ENCODE assay signal across 1 cellular context in the genomic region with DNA sequence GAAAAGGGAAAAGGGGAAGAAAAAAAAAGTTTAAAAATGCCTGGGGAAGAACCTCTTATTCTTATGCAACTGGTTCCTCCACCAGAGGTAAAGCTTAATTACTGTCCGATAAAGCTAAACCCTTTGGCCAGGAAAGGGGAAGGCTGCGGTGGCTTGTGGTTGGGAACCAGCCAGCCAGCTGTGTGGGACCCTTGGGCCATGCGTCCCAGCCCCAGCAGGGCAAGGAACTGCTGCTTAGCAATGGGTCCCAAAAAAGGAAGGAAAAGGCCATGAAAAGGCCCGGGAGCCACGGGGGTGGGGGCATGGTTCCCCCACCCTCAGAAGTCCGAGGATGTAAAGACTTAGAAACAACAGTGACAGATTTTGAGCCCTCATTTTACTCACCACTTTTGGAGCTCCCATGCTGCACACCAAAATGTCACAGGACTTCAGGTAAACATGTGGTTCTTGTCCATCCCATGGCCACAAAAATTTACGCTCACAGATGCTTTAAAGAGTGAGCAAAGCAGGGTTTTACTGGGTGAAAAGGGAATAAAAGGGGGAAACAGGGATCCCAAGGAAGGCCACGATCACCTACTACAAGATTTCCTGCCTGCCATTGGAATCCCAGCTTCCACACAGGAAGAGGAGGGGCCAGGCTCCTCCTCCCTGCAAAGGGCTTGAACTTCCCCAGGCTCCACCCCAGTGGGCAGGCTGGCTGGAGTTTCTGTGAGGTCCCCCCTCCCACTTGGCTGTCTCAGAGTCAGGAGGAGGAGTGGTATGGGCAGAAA.
TF ChIP-seq lines count a peak whose summit lies in the region.

No MANE protein-coding gene starts in this region.

TF ChIP-seq in HepG2, 621 proteins besides CTCF, POLR2A, EP300 and RAD21 (continued from another document and continues in another):
- TF ChIP-seq, protein P1, sequence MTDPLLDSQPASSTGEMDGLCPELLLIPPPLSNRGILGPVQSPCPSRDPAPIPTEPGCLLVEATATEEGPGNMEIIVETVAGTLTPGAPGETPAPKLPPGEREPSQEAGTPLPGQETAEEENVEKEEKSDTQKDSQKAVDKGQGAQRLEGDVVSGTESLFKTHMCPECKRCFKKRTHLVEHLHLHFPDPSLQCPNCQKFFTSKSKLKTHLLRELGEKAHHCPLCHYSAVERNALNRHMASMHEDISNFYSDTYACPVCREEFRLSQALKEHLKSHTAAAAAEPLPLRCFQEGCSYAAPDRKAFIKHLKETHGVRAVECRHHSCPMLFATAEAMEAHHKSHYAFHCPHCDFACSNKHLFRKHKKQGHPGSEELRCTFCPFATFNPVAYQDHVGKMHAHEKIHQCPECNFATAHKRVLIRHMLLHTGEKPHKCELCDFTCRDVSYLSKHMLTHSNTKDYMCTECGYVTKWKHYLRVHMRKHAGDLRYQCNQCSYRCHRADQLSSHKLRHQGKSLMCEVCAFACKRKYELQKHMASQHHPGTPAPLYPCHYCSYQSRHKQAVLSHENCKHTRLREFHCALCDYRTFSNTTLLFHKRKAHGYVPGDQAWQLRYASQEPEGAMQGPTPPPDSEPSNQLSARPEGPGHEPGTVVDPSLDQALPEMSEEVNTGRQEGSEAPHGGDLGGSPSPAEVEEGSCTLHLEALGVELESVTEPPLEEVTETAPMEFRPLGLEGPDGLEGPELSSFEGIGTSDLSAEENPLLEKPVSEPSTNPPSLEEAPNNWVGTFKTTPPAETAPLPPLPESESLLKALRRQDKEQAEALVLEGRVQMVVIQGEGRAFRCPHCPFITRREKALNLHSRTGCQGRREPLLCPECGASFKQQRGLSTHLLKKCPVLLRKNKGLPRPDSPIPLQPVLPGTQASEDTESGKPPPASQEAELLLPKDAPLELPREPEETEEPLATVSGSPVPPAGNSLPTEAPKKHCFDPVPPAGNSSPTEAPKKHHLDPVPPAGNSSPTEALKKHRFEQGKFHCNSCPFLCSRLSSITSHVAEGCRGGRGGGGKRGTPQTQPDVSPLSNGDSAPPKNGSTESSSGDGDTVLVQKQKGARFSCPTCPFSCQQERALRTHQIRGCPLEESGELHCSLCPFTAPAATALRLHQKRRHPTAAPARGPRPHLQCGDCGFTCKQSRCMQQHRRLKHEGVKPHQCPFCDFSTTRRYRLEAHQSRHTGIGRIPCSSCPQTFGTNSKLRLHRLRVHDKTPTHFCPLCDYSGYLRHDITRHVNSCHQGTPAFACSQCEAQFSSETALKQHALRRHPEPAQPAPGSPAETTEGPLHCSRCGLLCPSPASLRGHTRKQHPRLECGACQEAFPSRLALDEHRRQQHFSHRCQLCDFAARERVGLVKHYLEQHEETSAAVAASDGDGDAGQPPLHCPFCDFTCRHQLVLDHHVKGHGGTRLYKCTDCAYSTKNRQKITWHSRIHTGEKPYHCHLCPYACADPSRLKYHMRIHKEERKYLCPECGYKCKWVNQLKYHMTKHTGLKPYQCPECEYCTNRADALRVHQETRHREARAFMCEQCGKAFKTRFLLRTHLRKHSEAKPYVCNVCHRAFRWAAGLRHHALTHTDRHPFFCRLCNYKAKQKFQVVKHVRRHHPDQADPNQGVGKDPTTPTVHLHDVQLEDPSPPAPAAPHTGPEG (CRISPR knock-in tag; IDR thresholded peaks at IDR 0.05) = no peak
- TF ChIP-seq ZNF143 (CRISPR knock-in tag; IDR thresholded peaks at IDR 0.05) = peak; percentile 53; the same call in 1 of the 2 replicates
- TF ChIP-seq NFKBIZ (CRISPR knock-in tag; IDR thresholded peaks at IDR 0.05) = peak; percentile 65; the same call in 1 of the 2 replicates
- no peak for TF ChIP-seq FOXP1 (IDR thresholded peaks at IDR 0.05)
- 0 out of 2 replicates have a peak, but pooled peaks have one; percentile 13 for TF ChIP-seq FOXP1 (CRISPR knock-in tag; IDR thresholded peaks at IDR 0.05)
- peak; percentile 57; the same call in 1 of the 2 replicates for TF ChIP-seq KDM2A (CRISPR knock-in tag; IDR thresholded peaks at IDR 0.05; ENCODE audit: borderline replicate concordance, low read depth)
- TF ChIP-seq HIVEP1 (CRISPR knock-in tag; IDR thresholded peaks at IDR 0.05) = 0 out of 2 replicates have a peak, but pooled peaks have one; percentile 20
- TF ChIP-seq ZNF337 (CRISPR knock-in tag; IDR thresholded peaks at IDR 0.05; ENCODE audit: borderline replicate concordance, low read depth) = no peak
- TF ChIP-seq, protein P2, sequence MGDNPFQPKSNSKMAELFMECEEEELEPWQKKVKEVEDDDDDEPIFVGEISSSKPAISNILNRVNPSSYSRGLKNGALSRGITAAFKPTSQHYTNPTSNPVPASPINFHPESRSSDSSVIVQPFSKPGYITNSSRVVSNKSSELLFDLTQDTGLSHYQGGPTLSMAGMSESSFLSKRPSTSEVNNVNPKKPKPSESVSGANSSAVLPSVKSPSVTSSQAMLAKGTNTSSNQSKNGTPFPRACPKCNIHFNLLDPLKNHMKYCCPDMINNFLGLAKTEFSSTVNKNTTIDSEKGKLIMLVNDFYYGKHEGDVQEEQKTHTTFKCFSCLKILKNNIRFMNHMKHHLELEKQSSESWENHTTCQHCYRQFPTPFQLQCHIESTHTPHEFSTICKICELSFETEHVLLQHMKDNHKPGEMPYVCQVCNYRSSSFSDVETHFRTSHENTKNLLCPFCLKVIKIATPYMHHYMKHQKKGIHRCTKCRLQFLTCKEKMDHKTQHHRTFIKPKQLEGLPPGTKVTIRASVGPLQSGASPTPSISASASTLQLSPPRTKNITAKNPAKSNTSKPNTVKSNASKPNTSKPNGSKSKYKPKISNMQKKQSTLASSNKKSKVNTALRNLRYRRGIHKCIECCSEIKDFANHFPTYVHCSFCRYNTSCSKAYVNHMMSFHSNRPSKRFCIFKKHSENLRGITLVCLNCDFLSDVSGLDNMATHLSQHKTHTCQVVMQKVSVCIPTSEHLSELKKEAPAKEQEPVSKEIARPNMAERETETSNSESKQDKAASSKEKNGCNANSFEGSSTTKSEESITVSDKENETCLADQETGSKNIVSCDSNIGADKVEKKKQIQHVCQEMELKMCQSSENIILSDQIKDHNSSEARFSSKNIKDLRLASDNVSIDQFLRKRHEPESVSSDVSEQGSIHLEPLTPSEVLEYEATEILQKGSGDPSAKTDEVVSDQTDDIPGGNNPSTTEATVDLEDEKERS (CRISPR knock-in tag; IDR thresholded peaks at IDR 0.05) = 0 out of 2 replicates have a peak, but pooled peaks have one; percentile 68
- TF ChIP-seq ZNF232 (CRISPR knock-in tag; IDR thresholded peaks at IDR 0.05; ENCODE audit: borderline replicate concordance) = peak; percentile 63; the same call in 1 of the 2 replicates
- no peak for TF ChIP-seq ZNF24 (IDR thresholded peaks at IDR 0.05)
- 0 out of 2 replicates have a peak, but pooled peaks have one; percentile 33 for TF ChIP-seq FOXK1 (CRISPR knock-in tag; IDR thresholded peaks at IDR 0.05; ENCODE audit: borderline replicate concordance, low read depth)
- peak; percentile 69 for TF ChIP-seq THAP11 (CRISPR knock-in tag; IDR thresholded peaks at IDR 0.05)
- TF ChIP-seq KAT7 (CRISPR knock-in tag; IDR thresholded peaks at IDR 0.05; ENCODE audit: borderline replicate concordance) = no peak
- no peak for TF ChIP-seq RBM22 (optimal IDR thresholded peaks at IDR 0.05; ENCODE audit: low read length)
- TF ChIP-seq KDM6A (CRISPR knock-in tag; IDR thresholded peaks at IDR 0.05; ENCODE audit: low read depth) = no peak
- no peak for TF ChIP-seq ZNF263 (CRISPR knock-in tag; IDR thresholded peaks at IDR 0.05)
- TF ChIP-seq, protein P3, sequence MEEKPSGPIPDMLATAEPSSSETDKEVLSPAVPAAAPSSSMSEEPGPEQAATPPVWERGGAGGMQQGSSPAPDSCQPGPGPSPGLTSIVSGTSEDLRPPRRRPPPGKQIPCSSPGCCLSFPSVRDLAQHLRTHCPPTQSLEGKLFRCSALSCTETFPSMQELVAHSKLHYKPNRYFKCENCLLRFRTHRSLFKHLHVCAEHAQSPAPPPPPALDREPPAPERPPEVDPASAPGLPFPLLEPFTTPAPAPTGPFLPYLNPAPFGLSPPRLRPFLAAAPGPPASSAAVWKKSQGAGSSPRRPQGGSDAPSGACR (CRISPR knock-in tag; IDR thresholded peaks at IDR 0.05) = 0 out of 2 replicates have a peak, but pooled peaks have one; percentile 44
- TF ChIP-seq HES4 (CRISPR knock-in tag; IDR thresholded peaks at IDR 0.05; ENCODE audit: borderline replicate concordance) = peak; percentile 65; the same call in 1 of the 2 replicates
- 0 out of 2 replicates have a peak, but pooled peaks have one; percentile 23 for TF ChIP-seq ZKSCAN8 (CRISPR knock-in tag; IDR thresholded peaks at IDR 0.05; ENCODE audit: borderline replicate concordance)
- no peak for TF ChIP-seq TOE1 (CRISPR knock-in tag; IDR thresholded peaks at IDR 0.05)
- TF ChIP-seq SP4 (CRISPR knock-in tag; IDR thresholded peaks at IDR 0.05) = peak; percentile 39; the same call in 1 of the 2 replicates
- TF ChIP-seq, protein P4, sequence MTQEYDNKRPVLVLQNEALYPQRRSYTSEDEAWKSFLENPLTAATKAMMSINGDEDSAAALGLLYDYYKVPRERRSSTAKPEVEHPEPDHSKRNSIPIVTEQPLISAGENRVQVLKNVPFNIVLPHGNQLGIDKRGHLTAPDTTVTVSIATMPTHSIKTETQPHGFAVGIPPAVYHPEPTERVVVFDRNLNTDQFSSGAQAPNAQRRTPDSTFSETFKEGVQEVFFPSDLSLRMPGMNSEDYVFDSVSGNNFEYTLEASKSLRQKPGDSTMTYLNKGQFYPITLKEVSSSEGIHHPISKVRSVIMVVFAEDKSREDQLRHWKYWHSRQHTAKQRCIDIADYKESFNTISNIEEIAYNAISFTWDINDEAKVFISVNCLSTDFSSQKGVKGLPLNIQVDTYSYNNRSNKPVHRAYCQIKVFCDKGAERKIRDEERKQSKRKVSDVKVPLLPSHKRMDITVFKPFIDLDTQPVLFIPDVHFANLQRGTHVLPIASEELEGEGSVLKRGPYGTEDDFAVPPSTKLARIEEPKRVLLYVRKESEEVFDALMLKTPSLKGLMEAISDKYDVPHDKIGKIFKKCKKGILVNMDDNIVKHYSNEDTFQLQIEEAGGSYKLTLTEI (CRISPR knock-in tag; conservative IDR thresholded peaks at IDR 0.05) = no peak
- TF ChIP-seq MAZ (IDR thresholded peaks at IDR 0.05; ENCODE audit: borderline replicate concordance, low read depth, low read length) = no peak
- TF ChIP-seq MAZ (CRISPR knock-in tag; IDR thresholded peaks at IDR 0.05; ENCODE audit: low read depth) = peak; percentile 44; the same call in 1 of the 2 replicates
- TF ChIP-seq ZNF331 (CRISPR knock-in tag; IDR thresholded peaks at IDR 0.05) = peak; percentile 50; the same call in 1 of the 2 replicates
- TF ChIP-seq CBX1 (IDR thresholded peaks at IDR 0.05; ENCODE audit: low read depth) = no peak
- TF ChIP-seq, protein P5, sequence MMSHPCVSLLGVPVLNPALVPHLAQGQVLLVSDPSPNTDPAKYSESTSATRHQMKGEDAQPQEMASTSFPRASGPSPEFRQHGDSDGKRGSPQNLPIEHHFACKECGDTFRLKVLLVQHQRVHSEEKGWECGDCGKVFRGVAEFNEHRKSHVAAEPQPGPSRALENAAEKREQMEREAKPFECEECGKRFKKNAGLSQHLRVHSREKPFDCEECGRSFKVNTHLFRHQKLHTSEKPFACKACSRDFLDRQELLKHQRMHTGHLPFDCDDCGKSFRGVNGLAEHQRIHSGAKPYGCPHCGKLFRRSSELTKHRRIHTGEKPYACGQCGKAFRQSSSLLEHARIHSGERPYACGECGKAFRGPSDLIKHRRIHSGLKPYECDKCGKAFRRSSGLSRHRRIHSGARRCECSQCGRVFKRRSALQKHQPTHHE (CRISPR knock-in tag; IDR thresholded peaks at IDR 0.05; ENCODE audit: borderline replicate concordance) = 0 out of 2 replicates have a peak, but pooled peaks have one; percentile 30
- no peak for TF ChIP-seq ZNF468 (CRISPR knock-in tag; IDR thresholded peaks at IDR 0.05)
- TF ChIP-seq, protein P6, sequence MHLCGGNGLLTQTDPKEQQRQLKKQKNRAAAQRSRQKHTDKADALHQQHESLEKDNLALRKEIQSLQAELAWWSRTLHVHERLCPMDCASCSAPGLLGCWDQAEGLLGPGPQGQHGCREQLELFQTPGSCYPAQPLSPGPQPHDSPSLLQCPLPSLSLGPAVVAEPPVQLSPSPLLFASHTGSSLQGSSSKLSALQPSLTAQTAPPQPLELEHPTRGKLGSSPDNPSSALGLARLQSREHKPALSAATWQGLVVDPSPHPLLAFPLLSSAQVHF (CRISPR knock-in tag; IDR thresholded peaks at IDR 0.05) = no peak
- TF ChIP-seq ZNF205 (CRISPR knock-in tag; IDR thresholded peaks at IDR 0.05) = 0 out of 2 replicates have a peak, but pooled peaks have one; percentile 36
- TF ChIP-seq ZSCAN9 (CRISPR knock-in tag; IDR thresholded peaks at IDR 0.05; ENCODE audit: borderline replicate concordance) = peak; percentile 77
- TF ChIP-seq, protein P7, sequence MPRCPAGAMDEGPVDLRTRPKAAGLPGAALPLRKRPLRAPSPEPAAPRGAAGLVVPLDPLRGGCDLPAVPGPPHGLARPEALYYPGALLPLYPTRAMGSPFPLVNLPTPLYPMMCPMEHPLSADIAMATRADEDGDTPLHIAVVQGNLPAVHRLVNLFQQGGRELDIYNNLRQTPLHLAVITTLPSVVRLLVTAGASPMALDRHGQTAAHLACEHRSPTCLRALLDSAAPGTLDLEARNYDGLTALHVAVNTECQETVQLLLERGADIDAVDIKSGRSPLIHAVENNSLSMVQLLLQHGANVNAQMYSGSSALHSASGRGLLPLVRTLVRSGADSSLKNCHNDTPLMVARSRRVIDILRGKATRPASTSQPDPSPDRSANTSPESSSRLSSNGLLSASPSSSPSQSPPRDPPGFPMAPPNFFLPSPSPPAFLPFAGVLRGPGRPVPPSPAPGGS (CRISPR knock-in tag; IDR thresholded peaks at IDR 0.05) = no peak
- TF ChIP-seq, protein P8, sequence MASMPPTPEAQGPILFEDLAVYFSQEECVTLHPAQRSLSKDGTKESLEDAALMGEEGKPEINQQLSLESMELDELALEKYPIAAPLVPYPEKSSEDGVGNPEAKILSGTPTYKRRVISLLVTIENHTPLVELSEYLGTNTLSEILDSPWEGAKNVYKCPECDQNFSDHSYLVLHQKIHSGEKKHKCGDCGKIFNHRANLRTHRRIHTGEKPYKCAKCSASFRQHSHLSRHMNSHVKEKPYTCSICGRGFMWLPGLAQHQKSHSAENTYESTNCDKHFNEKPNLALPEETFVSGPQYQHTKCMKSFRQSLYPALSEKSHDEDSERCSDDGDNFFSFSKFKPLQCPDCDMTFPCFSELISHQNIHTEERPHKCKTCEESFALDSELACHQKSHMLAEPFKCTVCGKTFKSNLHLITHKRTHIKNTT (CRISPR knock-in tag; IDR thresholded peaks at IDR 0.05) = no peak
- no peak for TF ChIP-seq ZMAT3 (CRISPR knock-in tag; conservative IDR thresholded peaks at IDR 0.05)
- TF ChIP-seq CBFB (CRISPR knock-in tag; IDR thresholded peaks at IDR 0.05) = no peak
- TF ChIP-seq, protein P9, sequence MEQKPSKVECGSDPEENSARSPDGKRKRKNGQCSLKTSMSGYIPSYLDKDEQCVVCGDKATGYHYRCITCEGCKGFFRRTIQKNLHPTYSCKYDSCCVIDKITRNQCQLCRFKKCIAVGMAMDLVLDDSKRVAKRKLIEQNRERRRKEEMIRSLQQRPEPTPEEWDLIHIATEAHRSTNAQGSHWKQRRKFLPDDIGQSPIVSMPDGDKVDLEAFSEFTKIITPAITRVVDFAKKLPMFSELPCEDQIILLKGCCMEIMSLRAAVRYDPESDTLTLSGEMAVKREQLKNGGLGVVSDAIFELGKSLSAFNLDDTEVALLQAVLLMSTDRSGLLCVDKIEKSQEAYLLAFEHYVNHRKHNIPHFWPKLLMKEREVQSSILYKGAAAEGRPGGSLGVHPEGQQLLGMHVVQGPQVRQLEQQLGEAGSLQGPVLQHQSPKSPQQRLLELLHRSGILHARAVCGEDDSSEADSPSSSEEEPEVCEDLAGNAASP (CRISPR knock-in tag; IDR thresholded peaks at IDR 0.05; ENCODE audit: borderline replicate concordance) = no peak
- TF ChIP-seq SP1 (IDR thresholded peaks at IDR 0.05) = no peak
- TF ChIP-seq SP1 (CRISPR knock-in tag; IDR thresholded peaks at IDR 0.05) = no peak; the same call in 1 of the 2 replicates
- TF ChIP-seq ZNF3 (CRISPR knock-in tag; IDR thresholded peaks at IDR 0.05) = no peak
- no peak for TF ChIP-seq MXD4 (CRISPR knock-in tag; IDR thresholded peaks at IDR 0.05)
- TF ChIP-seq ZNF557 (CRISPR knock-in tag; IDR thresholded peaks at IDR 0.05) = no peak
- peak; percentile 30 for TF ChIP-seq RXRB (CRISPR knock-in tag; IDR thresholded peaks at IDR 0.05; ENCODE audit: borderline replicate concordance)
- no peak for TF ChIP-seq ZNF589 (CRISPR knock-in tag; conservative IDR thresholded peaks at IDR 0.05)
